In genomic region chr14:94548131-94548998, GRCh38 we compare ENCODE assay signal across 24 cellular contexts. TPM values are rescaled to one million over a fixed set of nuclear protein-coding genes. Genes with fewer than 3 reads are reported as not detected.
DNase-seq lines count a peak whose midpoint lies in the region; ATAC-seq and TF ChIP-seq lines count a peak whose summit lies in the region.
"Had no signal": no experiment of that assay in that cellular context is flagged by ENCODE, and none has a peak within 500 bp of the region (broad histone marks: within the 10 kb centered on the region; RNA-seq: fewer than 3 reads in every experiment).

No MANE protein-coding gene starts in this region.

- H3K4me3 Mint-ChIP-seq in endodermal cell: no peak overlapping the region
- H3K4me3 Mint-ChIP-seq: CD4-positive, alpha-beta memory T cell had no signal

- H3K27me3 Mint-ChIP-seq in endodermal cell (ENCODE audit: insufficient read depth): peaks cover 15% of the 10 kb centered on the region

- peaks cover 6% of the 10 kb centered on the region for H3K9me3 ChIP-seq in endodermal cell (ENCODE audit: control insufficient read depth, low read length)
- H3K9me3 ChIP-seq in upper lobe of right lung: no peaks in the 10 kb centered on the region
- H3K9me3 ChIP-seq: Caco-2, SK-N-SH had no signal

- H3K27ac Mint-ChIP-seq in endodermal cell: no peak overlapping the region
- H3K27ac Mint-ChIP-seq: CD4-positive, alpha-beta memory T cell had no signal

- H3K27ac ChIP-seq in endodermal cell (ENCODE audit: low read depth, low read length) (no peak overlapping the region), upper lobe of right lung (no peak overlapping the region)
- H3K27ac ChIP-seq: 22Rv1, HL-60, PC-9 had no signal

- peak; percentile 7 for ATAC-seq in upper lobe of right lung
- no peak for ATAC-seq in HG02798 (IDR thresholded peaks at IDR 0.05; ENCODE audit: poor library complexity, unreplicated experiment)
- no peak for ATAC-seq in HG03095 (IDR thresholded peaks at IDR 0.05; ENCODE audit: unreplicated experiment)

- no peak overlapping the region for H3K9ac ChIP-seq in endodermal cell (ENCODE audit: extremely low read depth, low read length, poor library complexity, severe bottlenecking)
- H3K9ac ChIP-seq: BLaER1 treated with 17β-estradiol and CSF1 and Interleukin-3, amounts not matched to agents 10 nM and 100 nM; SK-N-SH had no signal

- no peaks in the 10 kb centered on the region for H3K36me3 ChIP-seq in endodermal cell (ENCODE audit: control insufficient read depth, insufficient read depth, low read length)
- H3K36me3 ChIP-seq in upper lobe of right lung: no peaks in the 10 kb centered on the region
- H3K36me3 ChIP-seq: BLaER1 treated with 17β-estradiol and CSF1 and Interleukin-3, amounts not matched to agents 10 nM and 100 nM had no signal

- 92 to 93% methylated on average over 6 to 14 of the region's 14 CpGs for WGBS in endodermal cell (ENCODE audit: insufficient coverage in 1 of 2, insufficient read length in 1 of 2), 2 experiments

- H3K27me3 ChIP-seq in endodermal cell (ENCODE audit: control insufficient read depth, insufficient read depth, low read length, poor library complexity, severe bottlenecking): no peaks in the 10 kb centered on the region
- H3K27me3 ChIP-seq in upper lobe of right lung: peaks cover 4% of the 10 kb centered on the region
- H3K27me3 ChIP-seq: BLaER1 treated with 17β-estradiol and CSF1 and Interleukin-3, amounts not matched to agents 10 nM and 100 nM had no signal

- intact Hi-C loops in upper lobe of right lung (cut with DNase I): no loop called here

- H3K4me3 ChIP-seq in endodermal cell (ENCODE audit: low read length) (no peak overlapping the region), upper lobe of right lung (no peak overlapping the region)
- H3K4me3 ChIP-seq: BLaER1 treated with 17β-estradiol and CSF1 and Interleukin-3, amounts not matched to agents 10 nM and 100 nM; PC-9 had no signal

- DNase-seq in activated CD8-positive, alpha-beta memory T cell treated with anti-CD3 and anti-CD28 coated beads for 24 hours: peak; percentile 13
- DNase-seq in activated CD8-positive, alpha-beta memory T cell treated with anti-CD3 and anti-CD28 coated beads, Interleukin-2, amount 50 U/mL, for 4 hours: no peak
- DNase-seq in endodermal cell (peak; percentile 29), mesenteric fat pad (ENCODE audit: low spot score) (peak; percentile 39), upper lobe of right lung (no peak), activated T-cell treated with anti-CD3 and anti-CD28 coated beads for 4 hours (no peak)
- DNase-seq: Caco-2; CD4-positive, alpha-beta memory T cell; DMS 273 treated with DMSO at 0.1 percent for 48 hours; H7; KBM-7; MM.1S; NCI-H1048; NCI-H187 treated with DMSO at 0.1 percent for 48 hours; NCI-H510A; PC-9; RPMI8226; SK-N-SH had no signal

- no peak for TF ChIP-seq CTCF in endodermal cell (conservative IDR thresholded peaks at IDR 0.05)
- no peak for TF ChIP-seq CTCF in upper lobe of right lung (IDR thresholded peaks at IDR 0.05)

- peaks cover 13% of the 10 kb centered on the region for H3K9me3 Mint-ChIP-seq in endodermal cell

- H3K4me1 ChIP-seq in endodermal cell (ENCODE audit: control insufficient read depth, insufficient read depth, low read length) (no peaks in the 10 kb centered on the region), upper lobe of right lung (no peaks in the 10 kb centered on the region)
- H3K4me1 ChIP-seq: BLaER1 treated with 17β-estradiol and CSF1 and Interleukin-3, amounts not matched to agents 10 nM and 100 nM; Caco-2 had no signal

- no peaks in the 10 kb centered on the region for H3K36me3 Mint-ChIP-seq in endodermal cell (ENCODE audit: low read depth)
- H3K36me3 Mint-ChIP-seq: CD4-positive, alpha-beta memory T cell had no signal

- no peaks in the 10 kb centered on the region for H3K4me1 Mint-ChIP-seq in endodermal cell
- H3K4me1 Mint-ChIP-seq: CD4-positive, alpha-beta memory T cell had no signal

RNA-seq across cellular contexts. Expression of gene SERPINA4, which starts 12.9 kb away (rescaled TPM):
- total RNA-seq in endodermal cell (not detected), mesenteric fat pad (not detected), upper lobe of right lung (not detected)
- not detected for polyA plus RNA-seq in endodermal cell (2013, experiment 1 of 2)
- not detected for polyA plus RNA-seq in endodermal cell (2013, experiment 2 of 2)
- total RNA-seq: CD4-positive, alpha-beta memory T cell; H7; PC-9 had no signal
- polyA plus RNA-seq: CD4-positive, alpha-beta memory T cell; SK-N-SH had no signal

RNA-seq across cellular contexts. Expression of gene SERPINA5, which starts 32.9 kb away (rescaled TPM):
- 1 to 10 TPM; 1.5 to 2.8 TPM for total RNA-seq in endodermal cell
- 1.7 TPM for polyA plus RNA-seq in endodermal cell (2013, experiment 1 of 2)
- 1.6 TPM for polyA plus RNA-seq in endodermal cell (2013, experiment 2 of 2)
- total RNA-seq in mesenteric fat pad: 0.48 TPM
- total RNA-seq in upper lobe of right lung: 0.41 TPM
- total RNA-seq: CD4-positive, alpha-beta memory T cell; PC-9 had no signal
- polyA plus RNA-seq: CD4-positive, alpha-beta memory T cell had no signal

RNA-seq across cellular contexts. Expression of gene SERPINA12, which starts 39.1 kb away (rescaled TPM):
- not detected for total RNA-seq in endodermal cell
- not detected for polyA plus RNA-seq in endodermal cell (2013, experiment 1 of 2)
- not detected for polyA plus RNA-seq in endodermal cell (2013, experiment 2 of 2)
- total RNA-seq in mesenteric fat pad: not detected
- not detected for total RNA-seq in upper lobe of right lung
- total RNA-seq: Caco-2; CD4-positive, alpha-beta memory T cell; H7; HT-29; PC-9 had no signal
- polyA plus RNA-seq: CD4-positive, alpha-beta memory T cell; SK-N-SH had no signal

Comparison
In these comparisons a context has a peak if more than half of its experiments do, and no peak if none do; other contexts are left out.
1. DNase-seq: peak in activated CD8-positive, alpha-beta memory T cell treated with anti-CD3 and anti-CD28 coated beads for 24 hours (single experiment), endodermal cell (single experiment) and mesenteric fat pad (single experiment); none in activated CD8-positive, alpha-beta memory T cell treated with anti-CD3 and anti-CD28 coated beads, Interleukin-2, amount 50 U/mL, for 4 hours (single experiment), upper lobe of right lung (single experiment) and activated T-cell treated with anti-CD3 and anti-CD28 coated beads for 4 hours (single experiment).